Comparison of ENCODE assay signal across 8 cellular contexts in the genomic region with DNA sequence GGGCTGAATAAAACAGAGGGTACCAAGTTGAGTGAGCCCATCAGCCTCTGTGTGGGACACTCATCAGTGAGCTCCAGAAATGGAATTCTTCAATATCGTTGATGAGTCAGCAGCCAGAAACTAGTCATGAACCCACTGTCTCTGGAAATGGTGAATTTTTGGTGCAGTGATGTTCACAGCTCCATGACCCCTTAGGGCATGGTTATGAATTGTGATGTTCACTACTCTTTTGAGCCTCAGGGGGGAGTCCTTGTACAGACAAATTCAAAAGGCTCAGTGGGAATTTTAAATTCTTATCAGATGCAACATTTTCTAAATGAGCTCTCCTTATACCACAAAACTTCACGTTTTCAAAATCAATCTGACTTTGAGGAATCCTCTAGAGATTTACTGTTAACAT.
DNase-seq lines count a peak whose midpoint lies in the region; ATAC-seq and TF ChIP-seq lines count a peak whose summit lies in the region.

No MANE protein-coding gene starts in this region.

- no peak overlapping the region for H3K4me3 Mint-ChIP-seq in WTC11

- DNase-seq in SHP77 (lab: John Stamatoyannopoulos, UW): peak; percentile 20 to 21
- no peak for DNase-seq in SHP77 treated with DMSO at 0.1 percent for 48 hours (lab: John Stamatoyannopoulos, UW)
- peak; percentile 88 for DNase-seq in M059J (ENCODE audit: low read depth)
- DNase-seq in WTC11 (ENCODE audit: low spot score): no peak
- no peak for DNase-seq in left lobe of liver (ENCODE audit: low spot score)
- no peak for DNase-seq in lower leg skin (ENCODE audit: low spot score in 2 of 2)
- DNase-seq in stimulated activated CD4-positive, alpha-beta T cell treated with anti-CD3 and anti-CD28 coated beads, Interleukin-4, amount 100 ng/mL, for 4 hours: no peak

- intact Hi-C loops in lower leg skin (cut with DNase I; ENCODE audit: low total_unique reads): no loop called here

- ATAC-seq in WTC11 (peak; percentile 63), left lobe of liver (peak; percentile 45), HG02610 (IDR thresholded peaks at IDR 0.05; ENCODE audit: unreplicated experiment) (no peak)

- H3K4me3 ChIP-seq in lower leg skin (ENCODE audit: low read depth, poor library complexity, severe bottlenecking): no peak overlapping the region

- H3K27me3 Mint-ChIP-seq in WTC11 (ENCODE audit: low read depth): no peaks in the 10 kb centered on the region

- TF ChIP-seq CTCF in WTC11 (IDR thresholded peaks at IDR 0.05) (peak; percentile 53), lower leg skin (IDR thresholded peaks at IDR 0.05) (no peak)

- peaks cover 16% of the 10 kb centered on the region for H3K4me1 Mint-ChIP-seq in WTC11

- no peaks in the 10 kb centered on the region for H3K9me3 Mint-ChIP-seq in WTC11

- 33 to 36% methylated on average over 2 of the region's 2 CpGs for WGBS in lower leg skin, 2 donors

- no peak overlapping the region for H3K27ac Mint-ChIP-seq in WTC11

- H3K36me3 Mint-ChIP-seq in WTC11: no peaks in the 10 kb centered on the region

- CTCF ChIA-PET in WTC11 (lab: Charles Lee): interaction anchor here (0.6 to 2.7 kb wide), 38 partner anchors 11 to 357 kb away, joined by 3 to 21 read pairs (median 4); no protein-coding TSS in a partner anchor

- POLR2A ChIA-PET in WTC11 (lab: Charles Lee): interaction anchor here (0.6 kb wide), 1 partner anchor 117 kb away, joined by 3 read pairs; no protein-coding TSS in a partner anchor

- no peak for TF ChIP-seq POLR2A in lower leg skin (IDR thresholded peaks at IDR 0.05)

TF ChIP-seq in WTC11, 78 proteins besides CTCF, POLR2A, EP300 and RAD21:
- TF ChIP-seq ATF1 (CRISPR knock-in tag; IDR thresholded peaks at IDR 0.05) (no peak), TP53 (CRISPR knock-in tag; IDR thresholded peaks at IDR 0.05) (no peak), ESRRA (CRISPR knock-in tag; IDR thresholded peaks at IDR 0.05; ENCODE audit: borderline replicate concordance) (no peak), GABPB1 (CRISPR knock-in tag; IDR thresholded peaks at IDR 0.05) (no peak), ZNF219 (CRISPR knock-in tag; IDR thresholded peaks at IDR 0.05; ENCODE audit: borderline replicate concordance) (no peak), ETV6 (CRISPR knock-in tag; IDR thresholded peaks at IDR 0.05) (no peak)
- TF ChIP-seq, protein P1, sequence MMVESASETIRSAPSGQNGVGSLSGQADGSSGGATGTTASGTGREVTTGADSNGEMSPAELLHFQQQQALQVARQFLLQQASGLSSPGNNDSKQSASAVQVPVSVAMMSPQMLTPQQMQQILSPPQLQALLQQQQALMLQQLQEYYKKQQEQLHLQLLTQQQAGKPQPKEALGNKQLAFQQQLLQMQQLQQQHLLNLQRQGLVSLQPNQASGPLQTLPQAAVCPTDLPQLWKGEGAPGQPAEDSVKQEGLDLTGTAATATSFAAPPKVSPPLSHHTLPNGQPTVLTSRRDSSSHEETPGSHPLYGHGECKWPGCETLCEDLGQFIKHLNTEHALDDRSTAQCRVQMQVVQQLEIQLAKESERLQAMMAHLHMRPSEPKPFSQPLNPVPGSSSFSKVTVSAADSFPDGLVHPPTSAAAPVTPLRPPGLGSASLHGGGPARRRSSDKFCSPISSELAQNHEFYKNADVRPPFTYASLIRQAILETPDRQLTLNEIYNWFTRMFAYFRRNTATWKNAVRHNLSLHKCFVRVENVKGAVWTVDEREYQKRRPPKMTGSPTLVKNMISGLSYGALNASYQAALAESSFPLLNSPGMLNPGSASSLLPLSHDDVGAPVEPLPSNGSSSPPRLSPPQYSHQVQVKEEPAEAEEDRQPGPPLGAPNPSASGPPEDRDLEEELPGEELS (CRISPR knock-in tag; IDR thresholded peaks at IDR 0.05): no peak
- TF ChIP-seq, protein P2, sequence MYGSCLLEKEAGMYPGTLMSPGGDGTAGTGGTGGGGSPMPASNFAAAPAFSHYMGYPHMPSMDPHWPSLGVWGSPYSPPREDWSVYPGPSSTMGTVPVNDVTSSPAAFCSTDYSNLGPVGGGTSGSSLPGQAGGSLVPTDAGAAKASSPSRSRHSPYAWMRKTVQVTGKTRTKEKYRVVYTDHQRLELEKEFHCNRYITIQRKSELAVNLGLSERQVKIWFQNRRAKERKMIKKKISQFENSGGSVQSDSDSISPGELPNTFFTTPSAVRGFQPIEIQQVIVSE (CRISPR knock-in tag; IDR thresholded peaks at IDR 0.05; ENCODE audit: borderline replicate concordance): no peak
- TF ChIP-seq, protein P3, sequence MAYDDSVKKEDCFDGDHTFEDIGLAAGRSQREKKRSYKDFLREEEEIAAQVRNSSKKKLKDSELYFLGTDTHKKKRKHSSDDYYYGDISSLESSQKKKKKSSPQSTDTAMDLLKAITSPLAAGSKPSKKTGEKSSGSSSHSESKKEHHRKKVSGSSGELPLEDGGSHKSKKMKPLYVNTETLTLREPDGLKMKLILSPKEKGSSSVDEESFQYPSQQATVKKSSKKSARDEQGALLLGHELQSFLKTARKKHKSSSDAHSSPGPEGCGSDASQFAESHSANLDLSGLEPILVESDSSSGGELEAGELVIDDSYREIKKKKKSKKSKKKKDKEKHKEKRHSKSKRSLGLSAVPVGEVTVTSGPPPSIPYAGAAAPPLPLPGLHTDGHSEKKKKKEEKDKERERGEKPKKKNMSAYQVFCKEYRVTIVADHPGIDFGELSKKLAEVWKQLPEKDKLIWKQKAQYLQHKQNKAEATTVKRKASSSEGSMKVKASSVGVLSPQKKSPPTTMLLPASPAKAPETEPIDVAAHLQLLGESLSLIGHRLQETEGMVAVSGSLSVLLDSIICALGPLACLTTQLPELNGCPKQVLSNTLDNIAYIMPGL (CRISPR knock-in tag; IDR thresholded peaks at IDR 0.05): no peak
- TF ChIP-seq, protein P4, sequence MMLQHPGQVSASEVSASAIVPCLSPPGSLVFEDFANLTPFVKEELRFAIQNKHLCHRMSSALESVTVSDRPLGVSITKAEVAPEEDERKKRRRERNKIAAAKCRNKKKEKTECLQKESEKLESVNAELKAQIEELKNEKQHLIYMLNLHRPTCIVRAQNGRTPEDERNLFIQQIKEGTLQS (CRISPR knock-in tag; conservative IDR thresholded peaks at IDR 0.05): no peak

Comparison
In these comparisons a context has a peak if more than half of its experiments do, and no peak if none do; other contexts are left out.
1. DNase-seq: peak in SHP77 (2 of 2) and M059J (single experiment); none in SHP77 treated with DMSO at 0.1 percent for 48 hours (single experiment), WTC11 (single experiment), left lobe of liver (single experiment), lower leg skin (0 of 2) and stimulated activated CD4-positive, alpha-beta T cell treated with anti-CD3 and anti-CD28 coated beads, Interleukin-4, amount 100 ng/mL, for 4 hours (0 of 2).